Comparison of ENCODE assay signal across 15 cellular contexts in the genomic region with DNA sequence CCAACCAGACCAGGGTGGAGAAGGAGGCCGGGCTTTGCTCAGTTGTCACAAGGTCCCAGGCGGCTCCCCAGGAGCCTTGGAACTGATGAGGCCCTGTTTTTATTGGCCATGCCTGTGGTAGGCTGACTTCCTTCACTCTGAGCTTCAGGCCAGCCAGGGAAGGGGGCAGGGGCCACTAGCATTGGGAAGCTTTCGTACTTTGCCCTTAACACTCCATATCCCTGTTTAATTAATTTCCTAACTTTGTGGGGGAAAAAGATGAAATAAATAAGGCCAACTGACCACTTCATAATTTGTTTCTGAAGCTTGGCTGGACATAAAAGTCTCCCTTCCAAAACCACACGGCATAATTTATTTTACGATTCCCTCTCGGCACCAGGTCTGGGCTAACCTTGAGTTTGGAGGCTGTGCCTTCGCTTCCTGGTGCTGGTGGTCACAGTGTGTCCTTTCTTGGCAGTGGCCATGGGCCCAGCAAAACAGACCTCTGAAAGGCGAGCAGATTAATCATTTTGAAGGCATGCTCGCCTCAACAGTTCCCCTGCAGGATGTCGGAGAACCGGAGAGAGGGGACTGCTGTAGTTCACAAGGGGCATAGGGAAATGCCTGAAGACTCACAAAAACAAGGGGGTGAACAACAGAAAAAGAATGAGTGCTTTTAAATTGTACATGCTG.
DNase-seq lines count a peak whose midpoint lies in the region; ATAC-seq and TF ChIP-seq lines count a peak whose summit lies in the region.
"Had no signal": no experiment of that assay in that cellular context is flagged by ENCODE, and none has a peak within 500 bp of the region (broad histone marks: within the 10 kb centered on the region; RNA-seq: fewer than 3 reads in every experiment).

No MANE protein-coding gene starts in this region.

- DNase-seq in NCI-H82 (lab: John Stamatoyannopoulos, UW) (peak; percentile 5), NCI-H82 treated with DMSO at 0.1 percent for 48 hours (lab: John Stamatoyannopoulos, UW; ENCODE audit: unreplicated experiment) (no peak), heart left ventricle (peak; percentile 21 to 76 (median 46)), trophoblast cell (no peak), aorta (peak; percentile 86 to 87), A673 (ENCODE audit: low spot score) (no peak)
- DNase-seq: activated CD4-positive, CD25-positive, alpha-beta regulatory T cell; activated T-cell treated with anti-CD3 and anti-CD28 coated beads, Interleukin-2, amount 50 U/mL, for 4 hours; anterior cingulate cortex; SIG-M5; stimulated activated CD4-positive, alpha-beta T cell treated with anti-CD3 and anti-CD28 coated beads, Interleukin-4, amount 100 ng/mL, for 1 hour; stimulated activated naive CD8-positive, alpha-beta T cell treated with anti-CD3 and anti-CD28 coated beads, Interleukin-15, Interleukin-2, amounts not matched to agents 100 U/mL and 50 U/mL, for 24 hours had no signal

- H2BK120ac ChIP-seq in trophoblast cell (ENCODE audit: insufficient read depth, low read length, poor library complexity), result no peak overlapping the region

- no peak overlapping the region for H4K91ac ChIP-seq in trophoblast cell (ENCODE audit: low read depth, low read length)

- peaks cover 0 to 37% (median 16%) of the 10 kb centered on the region in 12 donors for H3K4me1 ChIP-seq in heart left ventricle
- peaks cover 0 to 3% of the 10 kb centered on the region in 2 experiments for H3K4me1 ChIP-seq in trophoblast cell (ENCODE audit: control insufficient read depth in 1 of 2, insufficient read depth in 2 of 2, low read length in 2 of 2)
- H3K4me1 ChIP-seq in aorta (ENCODE audit: control insufficient read depth in 1 of 2, insufficient read depth in 2 of 2, low read length in 2 of 2), result peaks cover 13 to 37% of the 10 kb centered on the region in 2 donors
- no peaks in the 10 kb centered on the region for H3K4me1 ChIP-seq in A673 (ENCODE audit: insufficient read depth, low read length, poor library complexity, severe bottlenecking)

- ATAC-seq in heart left ventricle (peak in 3 of 4 donors; percentile 53 to 67 (median 64)), aorta (ENCODE audit: low FRiP score) (peak; percentile 89), HG03095 (IDR thresholded peaks at IDR 0.05; ENCODE audit: unreplicated experiment) (no peak), HG03460 (IDR thresholded peaks at IDR 0.05; ENCODE audit: unreplicated experiment) (no peak)
- ATAC-seq: activated T-cell treated with anti-CD3 and anti-CD28 coated beads, Interleukin-2, amount 50 U/mL, for 4 hours; stimulated activated naive CD8-positive, alpha-beta T cell treated with anti-CD3 and anti-CD28 coated beads, Interleukin-15, Interleukin-2, amounts not matched to agents 100 U/mL and 50 U/mL, for 24 hours had no signal

- peak overlapping the region; percentile 24 to 72 (median 54) for H3K27ac ChIP-seq in heart left ventricle
- no peak overlapping the region for H3K27ac ChIP-seq in trophoblast cell (ENCODE audit: low read depth, low read length)
- peak overlapping the region; percentile 92 to 99 for H3K27ac ChIP-seq in aorta (ENCODE audit: low read depth in 1 of 2, low read length in 2 of 2)
- no peak overlapping the region for H3K27ac ChIP-seq in A673 (ENCODE audit: low read depth, low read length, poor library complexity, severe bottlenecking)
- H3K27ac ChIP-seq: neutrophil had no signal

- H3K4me2 ChIP-seq in trophoblast cell (ENCODE audit: low read length), result no peak overlapping the region

- BruUV-seq in A673 (replicated peaks; lab: Mats Ljungman, UMichigan), result no TSS peak

- H3K36me3 ChIP-seq in heart left ventricle (no peaks in the 10 kb centered on the region), trophoblast cell (ENCODE audit: control insufficient read depth in 1 of 2, insufficient read depth in 2 of 2, low read length in 2 of 2) (no peaks in the 10 kb centered on the region), aorta (ENCODE audit: control insufficient read depth in 1 of 2, insufficient read depth in 2 of 2, low read length in 1 of 2) (no peaks in the 10 kb centered on the region), A673 (ENCODE audit: insufficient read depth, low read length, poor library complexity, severe bottlenecking) (no peaks in the 10 kb centered on the region)
- H3K36me3 ChIP-seq: neutrophil had no signal

- TF ChIP-seq POLR2A in heart left ventricle (IDR thresholded peaks at IDR 0.05), result no peak

- TF ChIP-seq CTCF in heart left ventricle (IDR thresholded peaks at IDR 0.05) (no peak), A673 (conservative IDR thresholded peaks at IDR 0.05; ENCODE audit: low read depth, low read length) (no peak)

- 78 to 82% (median 80%) methylated on average over 11 of the region's 11 CpGs for WGBS in heart left ventricle, 4 donors
- no CpG with 5 or more reads among the region's 11 CpGs for WGBS in trophoblast cell (ENCODE audit: extremely low coverage, insufficient coverage, insufficient read length)
- WGBS in aorta, 2 donors, result 4 to 6% methylated on average over 11 of the region's 11 CpGs

- H4K12ac ChIP-seq in trophoblast cell (ENCODE audit: low read depth, low read length), result no peak overlapping the region

- intact Hi-C loops in heart left ventricle (cut with DNase I) (loop anchor here in 1 of 10 donors (10.0 kb wide), 1 partner anchor 63 kb away; no protein-coding TSS in a partner anchor), aorta (cut with DNase I) (loop anchor here (2.0 to 10.0 kb wide), 5 partner anchors 60 to 995 kb away; partner anchors contain the start of gene ZNF503 (in 1 of the 2)), A673 (cut with micrococcal nuclease; ENCODE audit: unreplicated experiment) (no loop called here)

- H3K9ac ChIP-seq in trophoblast cell (ENCODE audit: low read length), result no peak overlapping the region

- H2AK5ac ChIP-seq in trophoblast cell (ENCODE audit: low read length), result no peak overlapping the region

- H3K9me3 ChIP-seq in heart left ventricle (peaks cover 0 to 6% (median 0%) of the 10 kb centered on the region in 12 donors), trophoblast cell (ENCODE audit: insufficient read depth, low read depth, low read length) (no peaks in the 10 kb centered on the region), aorta (ENCODE audit: control insufficient read depth, low read length) (no peaks in the 10 kb centered on the region), A673 (ENCODE audit: low read depth, low read length, poor library complexity, severe bottlenecking) (no peaks in the 10 kb centered on the region)
- H3K9me3 ChIP-seq: neutrophil had no signal

- H2AFZ ChIP-seq in trophoblast cell (ENCODE audit: insufficient read depth, low read length, poor library complexity), result no peak overlapping the region

- H4K8ac ChIP-seq in trophoblast cell (ENCODE audit: low read depth, low read length), result no peak overlapping the region

- H3K4ac ChIP-seq in trophoblast cell (ENCODE audit: low read depth, low read length), result no peak overlapping the region

- POLR2A ChIA-PET in A673 (lab: Charles Lee; ENCODE audit: low non-redundant PET), result no interaction called here

- H2BK5ac ChIP-seq in trophoblast cell (ENCODE audit: low read depth, low read length, poor library complexity), result no peak overlapping the region

- no peaks in the 10 kb centered on the region for H3K27me3 ChIP-seq in heart left ventricle
- H3K27me3 ChIP-seq in trophoblast cell (ENCODE audit: insufficient read depth, low read length), result no peaks in the 10 kb centered on the region
- H3K27me3 ChIP-seq in aorta (ENCODE audit: control insufficient read depth in 1 of 2, insufficient read depth in 2 of 2, low read length in 1 of 2), result no peaks in the 10 kb centered on the region
- no peaks in the 10 kb centered on the region for H3K27me3 ChIP-seq in A673 (replicated peaks; ENCODE audit: insufficient read depth, low read depth, low read length, poor library complexity)
- H3K27me3 ChIP-seq: neutrophil had no signal

- no peaks in the 10 kb centered on the region for H3K79me1 ChIP-seq in trophoblast cell (ENCODE audit: low read length)

- no peak overlapping the region for H3K14ac ChIP-seq in trophoblast cell (ENCODE audit: low read length)

- CTCF ChIA-PET in A673 (lab: Charles Lee), result no interaction called here

- H3K4me3 ChIP-seq in heart left ventricle (no peak overlapping the region), trophoblast cell (ENCODE audit: low read depth, low read length) (no peak overlapping the region), aorta (ENCODE audit: low read length in 2 of 2) (no peak overlapping the region), A673 (ENCODE audit: low read depth, low read length, poor library complexity, severe bottlenecking) (no peak overlapping the region)

- H3K79me2 ChIP-seq in trophoblast cell (ENCODE audit: control insufficient read depth, insufficient read depth, low read length, poor library complexity), result no peaks in the 10 kb centered on the region

- no peak overlapping the region for H3K23ac ChIP-seq in trophoblast cell (ENCODE audit: low read length)

- peak overlapping the region; percentile 8 for H2BK12ac ChIP-seq in trophoblast cell (ENCODE audit: low read length)

- no peak overlapping the region for H3K18ac ChIP-seq in trophoblast cell (ENCODE audit: low read length)

Comparison
In these comparisons a context has a peak if more than half of its experiments do, and no peak if none do; other contexts are left out.
1. DNase-seq: peak in NCI-H82 (single experiment), heart left ventricle (5 of 5) and aorta (2 of 2); none in NCI-H82 treated with DMSO at 0.1 percent for 48 hours (single experiment), trophoblast cell (0 of 2) and A673 (single experiment).
2. ATAC-seq: peak in heart left ventricle (3 of 4) and aorta (single experiment); none in HG03095 (single experiment) and HG03460 (single experiment).
3. H3K27ac ChIP-seq: peak in heart left ventricle (12 of 12) and aorta (2 of 2); none in trophoblast cell (single experiment) and A673 (single experiment).